In the genomic region with DNA sequence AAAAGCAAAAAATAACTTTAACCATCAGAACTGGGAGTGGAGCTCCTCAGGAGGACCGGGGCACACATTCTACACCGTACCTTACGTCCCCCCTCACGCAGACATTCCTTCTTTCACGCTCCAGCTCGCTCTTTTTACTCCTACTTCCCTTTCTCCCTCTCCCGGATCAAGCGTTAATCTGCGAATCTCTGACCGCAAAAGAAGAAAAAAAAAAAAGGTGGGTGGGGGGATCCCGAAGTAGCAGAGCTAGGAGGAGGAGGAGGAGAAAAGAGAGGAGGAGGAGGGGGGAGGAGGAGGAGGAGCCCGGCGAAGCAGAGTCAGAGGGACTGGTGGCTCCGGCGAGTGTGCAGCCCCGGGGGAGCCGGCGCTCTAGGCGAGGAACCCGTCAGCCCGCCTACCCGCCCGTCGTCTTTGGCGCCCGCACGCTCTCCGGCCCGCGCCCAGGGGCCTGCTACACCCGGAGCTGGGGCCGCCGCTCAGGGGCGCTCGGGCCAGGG, we compare ENCODE assay signal across 9 cellular contexts. TPM values are rescaled to one million over a fixed set of nuclear protein-coding genes. Genes with fewer than 3 reads are reported as not detected.
DNase-seq lines count a peak whose midpoint lies in the region; ATAC-seq and TF ChIP-seq lines count a peak whose summit lies in the region.
"Had no signal": no experiment of that assay in that cellular context is flagged by ENCODE, and none has a peak within 500 bp of the region (broad histone marks: within the 10 kb centered on the region; RNA-seq: fewer than 3 reads in every experiment).

Gene NHSL2 (plus strand): TSS at position 320 of the 497 bp plus-strand sequence.

- peak; percentile 28 to 34 for DNase-seq in activated CD4-positive, alpha-beta T cell treated with anti-CD3 and anti-CD28 coated beads for 4 hours
- DNase-seq in activated CD4-positive, alpha-beta T cell treated with anti-CD3 and anti-CD28 coated beads, Interleukin-2, amount 50 U/mL, for 1 hour: no peak
- peak; percentile 34 to 40 for DNase-seq in activated T-cell treated with anti-CD3 and anti-CD28 coated beads, Interleukin-2, amount 50 U/mL, for 72 hours
- DNase-seq in left ventricle myocardium superior: peak; percentile 39
- peak; percentile 72 for DNase-seq in sigmoid colon
- no peak for DNase-seq in HuH-7 (ENCODE audit: low spot score)
- DNase-seq in UCSD-AML1 (lab: John Stamatoyannopoulos, UW; ENCODE audit: unreplicated experiment): no peak
- no peak for DNase-seq in NCI-H2107 treated with DMSO at 0.1 percent for 48 hours (lab: John Stamatoyannopoulos, UW; ENCODE audit: unreplicated experiment)

- peak; percentile 74 to 77 for ATAC-seq in activated T-cell treated with anti-CD3 and anti-CD28 coated beads, Interleukin-2, amount 50 U/mL, for 72 hours (replicated peaks in 1 of 2)
- peak; percentile 78 for ATAC-seq in left ventricle myocardium superior

- H3K4me3 ChIP-seq in sigmoid colon: peak within 1 kb of the TSS; percentile 49 to 63 (median 60)

- peak within 1 kb of the TSS; percentile 63 to 75 for H3K4me3 Mint-ChIP-seq in activated T-cell treated with anti-CD3 and anti-CD28 coated beads, Interleukin-2, amount 50 U/mL, for 72 hours

- no peak for TF ChIP-seq EP300 in sigmoid colon (IDR thresholded peaks at IDR 0.05)

- no peak for TF ChIP-seq POLR2A in sigmoid colon (IDR thresholded peaks at IDR 0.05)

- H3K27me3 ChIP-seq in sigmoid colon: peaks cover 0 to 3% (median 0%) of the 10 kb centered on the region in 3 donors

- intact Hi-C loops in left ventricle myocardium superior (cut with micrococcal nuclease) (no loop called here), sigmoid colon (cut with DNase I) (loop anchor here (1.0 to 5.0 kb wide), 4 partner anchors 42 to 217 kb away; no protein-coding TSS in a partner anchor)

- H3K4me1 ChIP-seq in sigmoid colon: no peaks in the 10 kb centered on the region

- WGBS in sigmoid colon, 2 donors: 1% methylated on average over 35 of the region's 35 CpGs

- no peaks in the 10 kb centered on the region for H3K36me3 Mint-ChIP-seq in activated T-cell treated with anti-CD3 and anti-CD28 coated beads, Interleukin-2, amount 50 U/mL, for 72 hours (ENCODE audit: insufficient read depth in 2 of 2)

- no peaks in the 10 kb centered on the region for H3K36me3 ChIP-seq in sigmoid colon

- no peaks in the 10 kb centered on the region for H3K9me3 ChIP-seq in sigmoid colon

- TF ChIP-seq CTCF in sigmoid colon (IDR thresholded peaks at IDR 0.05): no peak

- H3K9me3 Mint-ChIP-seq in activated T-cell treated with anti-CD3 and anti-CD28 coated beads, Interleukin-2, amount 50 U/mL, for 72 hours: no peaks in the 10 kb centered on the region

- H3K4me1 Mint-ChIP-seq in activated T-cell treated with anti-CD3 and anti-CD28 coated beads, Interleukin-2, amount 50 U/mL, for 72 hours (ENCODE audit: low read depth): no peaks in the 10 kb centered on the region

- H3K27me3 Mint-ChIP-seq in activated T-cell treated with anti-CD3 and anti-CD28 coated beads, Interleukin-2, amount 50 U/mL, for 72 hours (ENCODE audit: low read depth): peaks cover 80% of the 10 kb centered on the region

- no peak within 1 kb of the TSS for H3K27ac Mint-ChIP-seq in activated T-cell treated with anti-CD3 and anti-CD28 coated beads, Interleukin-2, amount 50 U/mL, for 72 hours

- H3K27ac ChIP-seq in sigmoid colon: peak within 1 kb of the TSS; percentile 59 to 82 (median 79)
- H3K27ac ChIP-seq: VCaP had no signal

RNA-seq across cellular contexts. Expression of gene NHSL2, which starts in this region (rescaled TPM):
- under 1 TPM; 0.26 to 0.69 TPM for total RNA-seq in activated T-cell treated with anti-CD3 and anti-CD28 coated beads, Interleukin-2, amount 50 U/mL, for 72 hours
- total RNA-seq in left ventricle myocardium superior (3.7 TPM), sigmoid colon (10 to 100 TPM in 3 of 4 donors, 1 to 10 TPM in 1; 8.1 to 21.3 (median 10.7) TPM)
- 1 to 10 TPM in 1 of 3 donors, under 1 TPM in 2; under 0.01 to 2.1 (median under 0.01) TPM for polyA plus RNA-seq in sigmoid colon

Comparison
In these comparisons a context has a peak if more than half of its experiments do, and no peak if none do; other contexts are left out.
1. DNase-seq: peak in activated CD4-positive, alpha-beta T cell treated with anti-CD3 and anti-CD28 coated beads for 4 hours (2 of 2), left ventricle myocardium superior (single experiment) and sigmoid colon (single experiment); none in activated CD4-positive, alpha-beta T cell treated with anti-CD3 and anti-CD28 coated beads, Interleukin-2, amount 50 U/mL, for 1 hour (single experiment), HuH-7 (single experiment), UCSD-AML1 (single experiment) and NCI-H2107 treated with DMSO at 0.1 percent for 48 hours (single experiment).
2. Peak in DNase-seq and ATAC-seq in activated T-cell treated with anti-CD3 and anti-CD28 coated beads, Interleukin-2, amount 50 U/mL, for 72 hours; RNA of the gene not detected or under 1 TPM.